ENCODE assay signal across 1 cellular context in genomic region chr12:118102609-118103008, GRCh38.
TF ChIP-seq lines count a peak whose summit lies in the region.

No MANE protein-coding gene starts in this region.

TF ChIP-seq in A549, 52 proteins besides CTCF, POLR2A, EP300 and RAD21 (continued from another document):
- TF ChIP-seq HOXB5 (CRISPR knock-in tag; IDR thresholded peaks at IDR 0.05) (no peak), BHLHE40 (IDR thresholded peaks at IDR 0.05; ENCODE audit: low read depth, low read length) (no peak), JUN (IDR thresholded peaks at IDR 0.05) (no peak), MAFK (IDR thresholded peaks at IDR 0.05; ENCODE audit: partially characterized antibody) (no peak), TP53 (CRISPR knock-in tag; IDR thresholded peaks at IDR 0.05) (no peak), CBX8 (IDR thresholded peaks at IDR 0.05) (no peak), NFE2L2 (conservative IDR thresholded peaks at IDR 0.05; ENCODE audit: low read length) (no peak), HMGXB4 (CRISPR knock-in tag; IDR thresholded peaks at IDR 0.05; ENCODE audit: borderline replicate concordance) (no peak)
TF ChIP-seq in A549: peak in this region for 0.
